22 cellular contexts compared by ENCODE assay signal in genomic region chr1:21663951-21664805, GRCh38. TPM values are rescaled to one million over a fixed set of nuclear protein-coding genes. Genes with fewer than 3 reads are reported as not detected.
DNase-seq lines count a peak whose midpoint lies in the region; ATAC-seq, FAIRE-seq and TF ChIP-seq lines count a peak whose summit lies in the region.
"Had no signal": no experiment of that assay in that cellular context is flagged by ENCODE, and none has a peak within 500 bp of the region (broad histone marks: within the 10 kb centered on the region; RNA-seq: fewer than 3 reads in every experiment).

No MANE protein-coding gene starts in this region.

- 84% methylated on average over 16 of the region's 16 CpGs; no CpG with 5 or more reads in 1 of the 2 experiments for WGBS in H1 (ENCODE audit: extremely low coverage in 1 of 2, insufficient coverage in 1 of 2, insufficient read length in 1 of 2, insufficient replicate concordance in 2 of 2, low coverage in 1 of 2, low lambda C conversion rate in 2 of 2, missing lambda C conversion rate in 1 of 2), 2 experiments
- WGBS in spleen, 5 donors = 39 to 51% (median 46%) methylated on average over 13 to 16 of the region's 16 CpGs

- no peak for TF ChIP-seq RAD21 in H1 (IDR thresholded peaks at IDR 0.05 in 1 of 2, conservative IDR thresholded peaks at IDR 0.05 in 1 of 2; ENCODE audit: low read depth in 2 of 2, low read length in 2 of 2)

- H2AFZ ChIP-seq in OCI-LY7 (ENCODE audit: low read length) = no peak overlapping the region
- no peak overlapping the region for H2AFZ ChIP-seq in H1 (ENCODE audit: low read length)
- H2AFZ ChIP-seq: GM23248 had no signal

- POLR2A ChIA-PET in OCI-LY7 (lab: Charles Lee) (no interaction called here), H1 (lab: Charles Lee; ENCODE audit: partially characterized antibody) (interaction anchor here (1.1 kb wide), 1 partner anchor 18 kb away, joined by 3 read pairs; no protein-coding TSS in a partner anchor)

- H2AK5ac ChIP-seq in H1 (ENCODE audit: low read depth, low read length) = no peak overlapping the region

- no peak overlapping the region; the same call in 1 of the 2 replicates for H4K8ac ChIP-seq in H1 (ENCODE audit: extremely low read depth, insufficient read depth, low read length)

- no peaks in the 10 kb centered on the region for H4K20me1 ChIP-seq in OCI-LY7 (ENCODE audit: insufficient read depth, low read length)
- peaks cover 0 to 2% of the 10 kb centered on the region in 2 experiments for H4K20me1 ChIP-seq in H1 (replicated peaks in 1 of 2; ENCODE audit: control insufficient read depth in 1 of 2, insufficient read depth in 2 of 2, low read length in 2 of 2)

- no peak for TF ChIP-seq POLR2A in H1 (IDR thresholded peaks at IDR 0.05; ENCODE audit: control extremely low read depth in 1 of 2, low read depth in 2 of 2, low read length in 2 of 2)
- no peak for TF ChIP-seq POLR2A in spleen (IDR thresholded peaks at IDR 0.05)

- peak; percentile 54 for DNase-seq in activated effector memory CD4-positive, alpha-beta T cell treated with anti-CD3 and anti-CD28 coated beads, Interleukin-2, amount 50 U/mL, for 16 hours
- no peak for DNase-seq in activated effector memory CD4-positive, alpha-beta T cell treated with Interleukin-2 at 50 U/mL for 16 hours
- DNase-seq in OCI-LY7 (ENCODE audit: low spot score) (no peak), H1 (ENCODE audit: low read depth in 1 of 2, low spot score in 2 of 2) (no peak), spleen (peak; percentile 70), osteocyte (ENCODE audit: extremely low spot score, unreplicated experiment) (no peak), substantia nigra (lab: John Stamatoyannopoulos, UW) (no peak)
- DNase-seq: ACHN; activated CD4-positive, alpha-beta T cell treated with anti-CD3 and anti-CD28 coated beads for 48 hours; foreskin keratinocyte; GM23248; NCI-H146; NCI-H345; psoas muscle; SIG-M5; T-helper 17 cell had no signal

- no peaks in the 10 kb centered on the region for H3K9me3 ChIP-seq in OCI-LY7 (ENCODE audit: low read length)
- H3K9me3 ChIP-seq in H1 (ENCODE audit: insufficient read depth in 2 of 2, low read depth in 1 of 2, low read length in 1 of 2) = no peaks in the 10 kb centered on the region
- no peaks in the 10 kb centered on the region for H3K9me3 ChIP-seq in spleen
- H3K9me3 ChIP-seq: psoas muscle, vagina had no signal

- no peak for FAIRE-seq in H1 (lab: Jason Lieb, UNC)
- FAIRE-seq: endometrium, GM12892 had no signal

- H3K27me3 ChIP-seq in H1 (replicated peaks in 1 of 4; ENCODE audit: control insufficient read depth in 3 of 4, extremely low read depth in 1 of 4, insufficient read depth in 3 of 4, low read length in 3 of 4) = peaks cover 0 to 27% (median 22%) of the 10 kb centered on the region in 4 experiments; a peak in 5 of 7 replicates
- H3K27me3 ChIP-seq in spleen (replicated peaks in 1 of 7) = peaks cover 0 to 100% (median 50%) of the 10 kb centered on the region in 7 donors

- H3K14ac ChIP-seq in H1 (ENCODE audit: insufficient read length) = no peak overlapping the region

- TF ChIP-seq CTCF in OCI-LY7 (conservative IDR thresholded peaks at IDR 0.05; ENCODE audit: low read length) = no peak
- no peak for TF ChIP-seq CTCF in H1 (IDR thresholded peaks at IDR 0.05; ENCODE audit: control extremely low read depth in 1 of 3, insufficient read depth in 1 of 3, low read depth in 1 of 3, low read length in 3 of 3)
- TF ChIP-seq CTCF in spleen (IDR thresholded peaks at IDR 0.05 in 8 of 11, conservative IDR thresholded peaks at IDR 0.05 in 3 of 11) = no peak
- TF ChIP-seq CTCF in osteocyte (IDR thresholded peaks at IDR 0.05) = no peak

- intact Hi-C loops in OCI-LY7 (cut with micrococcal nuclease; ENCODE audit: unreplicated experiment) (no loop called here), spleen (cut with DNase I; ENCODE audit: low total_unique reads) (loop anchor here (10.0 kb wide), 1 partner anchor 149 kb away; no protein-coding TSS in a partner anchor)

- ATAC-seq in GM21717 (IDR thresholded peaks at IDR 0.05; ENCODE audit: unreplicated experiment) = no peak
- ATAC-seq: foreskin keratinocyte, psoas muscle, T-helper 17 cell had no signal

- H3K79me2 ChIP-seq in OCI-LY7 (ENCODE audit: insufficient read depth, low read depth, low read length) = no peaks in the 10 kb centered on the region
- no peaks in the 10 kb centered on the region for H3K79me2 ChIP-seq in H1 (ENCODE audit: control insufficient read depth in 1 of 2, insufficient read depth in 2 of 2, low read length in 2 of 2)

- H3K18ac ChIP-seq in H1 (ENCODE audit: extremely low read depth, low read length) = no peak overlapping the region

- no peak overlapping the region for H3K4me3 Mint-ChIP-seq in osteocyte (ENCODE audit: unreplicated experiment)
- H3K4me3 Mint-ChIP-seq: activated naive CD8-positive, alpha-beta T cell; T-helper 17 cell had no signal

- H4K5ac ChIP-seq in H1 (ENCODE audit: insufficient read length, low read depth, low read length) = no peak overlapping the region

- H3K27ac ChIP-seq in OCI-LY7 (ENCODE audit: low read depth, low read length, poor library complexity, severe bottlenecking) (no peak overlapping the region), H1 (ENCODE audit: low read depth, low read length) (no peak overlapping the region), spleen (no peak overlapping the region), substantia nigra (ENCODE audit: low read depth, low read length, poor library complexity, severe bottlenecking) (no peak overlapping the region)
- H3K27ac ChIP-seq: cardiac muscle cell, foreskin keratinocyte, GM23248, psoas muscle, vagina had no signal

- no peak overlapping the region for H3K9ac ChIP-seq in H1 (replicated peaks in 1 of 4; ENCODE audit: extremely low read depth in 1 of 4, low read depth in 3 of 4, low read length in 3 of 4)
- H3K9ac ChIP-seq: GM23248 had no signal

- H3K9me3 Mint-ChIP-seq in osteocyte (ENCODE audit: unreplicated experiment) = no peaks in the 10 kb centered on the region

- no peak overlapping the region for H3K23ac ChIP-seq in H1 (ENCODE audit: insufficient read length)

- H3K79me1 ChIP-seq in H1 (ENCODE audit: low read depth, low read length) = no peaks in the 10 kb centered on the region

- H3K36me3 ChIP-seq in OCI-LY7 (ENCODE audit: insufficient read depth, low read length) (no peaks in the 10 kb centered on the region), H1 (ENCODE audit: control insufficient read depth in 2 of 4, insufficient read depth in 4 of 4, low read length in 3 of 4) (no peaks in the 10 kb centered on the region), spleen (no peaks in the 10 kb centered on the region)
- H3K36me3 ChIP-seq: cardiac muscle cell, vagina had no signal

- H3K36me3 Mint-ChIP-seq in osteocyte (ENCODE audit: unreplicated experiment) = no peaks in the 10 kb centered on the region
- H3K36me3 Mint-ChIP-seq: activated naive CD8-positive, alpha-beta T cell had no signal

- H4K91ac ChIP-seq in H1 (replicated peaks; ENCODE audit: insufficient read length, low read length) = no peak overlapping the region

- no peak overlapping the region for H3K27ac Mint-ChIP-seq in osteocyte (ENCODE audit: unreplicated experiment)
- H3K27ac Mint-ChIP-seq: activated naive CD8-positive, alpha-beta T cell; T-helper 17 cell had no signal

- H2BK15ac ChIP-seq in H1 (ENCODE audit: low read length) = no peak overlapping the region

- no peak overlapping the region for H2BK20ac ChIP-seq in H1 (ENCODE audit: low read length)

- H2BK12ac ChIP-seq in H1 (ENCODE audit: low read depth, low read length) = 0 out of 2 replicates have a peak overlapping the region, but pooled peaks have one; percentile 9

- H3K4me3 ChIP-seq in OCI-LY7 (ENCODE audit: low read depth, low read length, poor library complexity, severe bottlenecking) = no peak overlapping the region
- no peak overlapping the region for H3K4me3 ChIP-seq in H1 (ENCODE audit: extremely low read depth in 1 of 4, insufficient read depth in 2 of 4, low read depth in 3 of 4, low read length in 4 of 4)
- no peak overlapping the region for H3K4me3 ChIP-seq in spleen
- H3K4me3 ChIP-seq: cardiac muscle cell, GM23248, psoas muscle, vagina had no signal

- H3K4me2 ChIP-seq in OCI-LY7 (ENCODE audit: low read length) (peak overlapping the region; percentile 31; the same call in 1 of the 2 replicates), H1 (ENCODE audit: insufficient read depth in 1 of 2, low read depth in 2 of 2, low read length in 2 of 2) (no peak overlapping the region)

- no peak overlapping the region for H3K56ac ChIP-seq in H1 (replicated peaks; ENCODE audit: insufficient read length, low read depth, low read length)

- H3K4me1 ChIP-seq in OCI-LY7 (ENCODE audit: insufficient read depth, low read length, poor library complexity, severe bottlenecking) (no peaks in the 10 kb centered on the region), H1 (replicated peaks in 1 of 4; ENCODE audit: control insufficient read depth in 3 of 4, insufficient read depth in 4 of 4, low read length in 3 of 4) (peaks cover 0 to 10% (median 4%) of the 10 kb centered on the region in 4 experiments; a peak in 4 of 7 replicates), spleen (peaks cover 9 to 34% (median 22%) of the 10 kb centered on the region in 6 donors)
- H3K4me1 ChIP-seq: foreskin keratinocyte had no signal

- peaks cover 24% of the 10 kb centered on the region for H3K27me3 Mint-ChIP-seq in osteocyte (ENCODE audit: unreplicated experiment)

- TF ChIP-seq EP300 in H1 (IDR thresholded peaks at IDR 0.05; ENCODE audit: borderline replicate concordance in 1 of 2, low read depth in 2 of 2, low read length in 2 of 2) = no peak

- H3K4me1 Mint-ChIP-seq in osteocyte (ENCODE audit: unreplicated experiment) = peaks cover 3% of the 10 kb centered on the region

- H2BK120ac ChIP-seq in H1 (replicated peaks; ENCODE audit: low read depth, low read length) = no peak overlapping the region

- no peaks in the 10 kb centered on the region for H3K9me2 ChIP-seq in OCI-LY7 (ENCODE audit: insufficient read depth, low read length)

- CTCF ChIA-PET in OCI-LY7 (lab: Charles Lee; ENCODE audit: unreplicated experiment) (no interaction called here), H1 (lab: Charles Lee; ENCODE audit: partially characterized antibody) (interaction anchor here (0.6 to 3.0 kb wide), 4 partner anchors 9 to 419 kb away, joined by 3 to 9 read pairs (median 4); no protein-coding TSS in a partner anchor)

- H3K4ac ChIP-seq in H1 (replicated peaks; ENCODE audit: insufficient read length, low read depth, low read length) = no peak overlapping the region

- H2BK5ac ChIP-seq in H1 (ENCODE audit: low read depth, low read length) = 0 out of 2 replicates have a peak overlapping the region, but pooled peaks have one; percentile 24

- BruUV-seq in OCI-LY7 (replicated peaks; lab: Mats Ljungman, UMichigan) = no TSS peak

- peaks cover 10% of the 10 kb centered on the region; the same call in 1 of the 2 replicates for H3K23me2 ChIP-seq in H1 (ENCODE audit: low read depth, low read length)

RNA-seq across cellular contexts. Expression of gene RAP1GAP, which starts 5.0 kb away (rescaled TPM):
- not detected in 2 replicates for total RNA-seq in OCI-LY7 (2014; rRNA removed; shearing (Covaris generic))
- total RNA-seq in OCI-LY7 (2022) (not detected in 2 replicates), spleen (10 to 100 TPM in 1 of 7 donors, 1 to 10 TPM in 4, under 1 TPM in 2; 0.69 to 12.1 (median 1.0) TPM), osteocyte (3.5 and 3.8 TPM in 2 replicates)
- total RNA-seq in H1 (2021; fragmentation: NEBNext Ultra II Directional; extraction: Animal tissue kit (Norgen Biotek cat#: 25700)) = 7.8 and 8.4 TPM in 2 replicates
- polyA plus RNA-seq in H1 (2011; rRNA removed) (8.4 and 9.9 TPM in 2 replicates), spleen (under 1 TPM; 0.30 to 0.67 (median 0.41) TPM)
- polyA plus RNA-seq in H1 (2011; cell fraction: cytosol; rRNA removed) = 8.0 TPM
- polyA plus RNA-seq in H1 (2011; cell fraction: nucleus; rRNA removed) = 26.1 TPM
- 6.9 to 9.7 TPM (median 8.3 TPM) in 4 replicates for polyA plus RNA-seq in H1 (2012, experiment 1 of 2)
- 7.0 TPM for polyA plus RNA-seq in H1 (2012, experiment 2 of 2)
- 5.6 TPM for polyA plus RNA-seq in H1 (2013, experiment 1 of 2)
- polyA plus RNA-seq in H1 (2013, experiment 2 of 2) = 6.1 TPM
- polyA minus RNA-seq in H1 (2011; rRNA and poly(A)+ RNA removed) = 7.7 and 11.9 TPM in 2 replicates
- 4.9 TPM for polyA minus RNA-seq in H1 (2011; cell fraction: cytosol; rRNA and poly(A)+ RNA removed)
- 6.0 TPM for polyA minus RNA-seq in H1 (2011; cell fraction: nucleus; rRNA and poly(A)+ RNA removed)

Comparison
In these comparisons a context has a peak if more than half of its experiments do, and no peak if none do; other contexts are left out.
1. DNase-seq: peak in activated effector memory CD4-positive, alpha-beta T cell treated with anti-CD3 and anti-CD28 coated beads, Interleukin-2, amount 50 U/mL, for 16 hours (single experiment) and spleen (single experiment); none in activated effector memory CD4-positive, alpha-beta T cell treated with Interleukin-2 at 50 U/mL for 16 hours (single experiment), OCI-LY7 (single experiment), H1 (0 of 2), osteocyte (single experiment) and substantia nigra (0 of 49).